ENCODE assay signal across 22 cellular contexts in the genomic region with DNA sequence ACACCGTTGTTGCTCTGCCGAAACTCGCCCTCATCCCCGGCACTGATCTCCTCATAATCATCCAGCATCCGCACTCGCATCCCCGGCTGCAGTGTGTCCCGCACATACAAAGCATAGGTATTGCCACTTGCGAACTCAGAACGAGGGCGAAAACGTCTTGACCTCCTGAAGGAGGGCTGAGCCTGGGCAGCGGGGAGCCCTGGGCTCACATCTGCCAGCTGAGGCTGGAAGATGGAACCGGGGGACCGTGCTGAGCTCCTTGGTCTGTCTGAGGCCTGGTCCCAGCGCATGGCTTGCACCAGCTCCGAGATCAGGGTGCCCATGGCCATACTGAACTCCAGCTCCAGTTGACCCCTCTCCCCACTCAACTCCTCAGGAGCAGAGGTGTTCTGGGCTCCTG. TPM values are rescaled to one million over a fixed set of nuclear protein-coding genes. Genes with fewer than 3 reads are reported as not detected.
DNase-seq lines count a peak whose midpoint lies in the region; ATAC-seq and TF ChIP-seq lines count a peak whose summit lies in the region.
"Had no signal": no experiment of that assay in that cellular context is flagged by ENCODE, and none has a peak within 500 bp of the region (broad histone marks: within the 10 kb centered on the region; RNA-seq: fewer than 3 reads in every experiment).

No MANE protein-coding gene starts in this region.

- no peak for DNase-seq in activated CD8-positive, alpha-beta T cell treated with anti-CD3 and anti-CD28 coated beads for 36 hours
- DNase-seq in activated CD8-positive, alpha-beta T cell treated with anti-CD3 and anti-CD28 coated beads, Interleukin-2, amount 10 ng/mL, durations not matched to agents 7 days and 5 days: no peak
- peak; percentile 10 for DNase-seq in epidermal melanocyte (ENCODE audit: insufficient read length, low spot score)
- no peak for DNase-seq in progenitor cell of endocrine pancreas (ENCODE audit: low spot score, unreplicated experiment)
- DNase-seq in SIG-M5 treated with dmso at 0.1 percent for 504 hours (lab: John Stamatoyannopoulos, UW; ENCODE audit: unreplicated experiment): no peak
- DNase-seq in iPS-NIHi11 (ENCODE audit: low spot score): no peak
- no peak for DNase-seq in NCI-H1105 (lab: John Stamatoyannopoulos, UW)
- DNase-seq: activated CD4-positive, CD25-positive, alpha-beta regulatory T cell treated with anti-CD3 and anti-CD28 coated beads, Interleukin-2, amount 50 U/mL, for 72 hours; activated CD8-positive, alpha-beta memory T cell treated with anti-CD3 and anti-CD28 coated beads, Interleukin-2, amount 50 U/mL, for 48 hours; activated naive CD4-positive, alpha-beta T cell treated with Interleukin-2 at 50 U/mL for 16 hours; dermis blood vessel endothelial cell; erythroblast; gastrocnemius medialis; NCI-H1048; NCI-H524; ovary; SHP77; stimulated activated CD4-positive, alpha-beta T cell treated with anti-CD3 and anti-CD28 coated beads, Interleukin-4, amount 100 ng/mL, for 24 hours had no signal

- no peaks in the 10 kb centered on the region for H3K9me2 ChIP-seq in Loucy (replicated peaks; ENCODE audit: low read depth, low read length)

- peaks cover 3% of the 10 kb centered on the region; the same call in 1 of the 2 replicates for H3K36me3 ChIP-seq in Loucy (ENCODE audit: insufficient read depth, low read length)
- H3K36me3 ChIP-seq: ovary had no signal

- H3K9ac ChIP-seq in Loucy (ENCODE audit: low read depth, low read length, poor library complexity, severe bottlenecking): peak overlapping the region; percentile 96
- H3K9ac ChIP-seq: KMS-11 had no signal

- peaks cover 39% of the 10 kb centered on the region for H3K4me1 ChIP-seq in Loucy (ENCODE audit: insufficient read depth, low read length, poor library complexity, severe bottlenecking)

- intact Hi-C loops in activated CD8-positive, alpha-beta T cell treated with anti-CD3 and anti-CD28 coated beads for 36 hours (cut with micrococcal nuclease): loop anchor here (10.0 kb wide), 1 partner anchor 146 kb away; no protein-coding TSS in a partner anchor

- H2AFZ ChIP-seq in Loucy (ENCODE audit: low read length): no peak overlapping the region

- peak overlapping the region; percentile 90 for H3K4me3 ChIP-seq in Loucy (ENCODE audit: low read length, poor library complexity, severe bottlenecking)
- H3K4me3 ChIP-seq: A549, gastrocnemius medialis, ovary had no signal

- no peaks in the 10 kb centered on the region for H3F3A ChIP-seq in Loucy (ENCODE audit: low read depth)

- no peaks in the 10 kb centered on the region for H3K27me3 ChIP-seq in Loucy (ENCODE audit: insufficient read depth, low read length, poor library complexity, severe bottlenecking)
- H3K27me3 ChIP-seq: gastrocnemius medialis, ovary had no signal

- H3K9me3 Mint-ChIP-seq in activated CD8-positive, alpha-beta T cell treated with anti-CD3 and anti-CD28 coated beads for 36 hours: no peaks in the 10 kb centered on the region
- H3K9me3 Mint-ChIP-seq in activated CD8-positive, alpha-beta T cell treated with anti-CD3 and anti-CD28 coated beads, Interleukin-2, amount 10 ng/mL, durations not matched to agents 7 days and 5 days (ENCODE audit: insufficient read depth): no peaks in the 10 kb centered on the region
- H3K9me3 Mint-ChIP-seq in progenitor cell of endocrine pancreas (ENCODE audit: low read depth): no peaks in the 10 kb centered on the region

- POLR2A ChIA-PET in activated CD8-positive, alpha-beta T cell treated with anti-CD3 and anti-CD28 coated beads for 36 hours (lab: Charles Lee): interaction anchor here (0.9 to 1.8 kb wide), 2 partner anchors 9 to 30 kb away, joined by 3 to 5 read pairs; no protein-coding TSS in a partner anchor
- POLR2A ChIA-PET in activated CD8-positive, alpha-beta T cell treated with anti-CD3 and anti-CD28 coated beads, Interleukin-2, amount 10 ng/mL, durations not matched to agents 7 days and 5 days (lab: Charles Lee): no interaction called here

- H3K4me1 Mint-ChIP-seq in activated CD8-positive, alpha-beta T cell treated with anti-CD3 and anti-CD28 coated beads for 36 hours (ENCODE audit: low read depth): peaks cover 28% of the 10 kb centered on the region
- peaks cover 34% of the 10 kb centered on the region for H3K4me1 Mint-ChIP-seq in activated CD8-positive, alpha-beta T cell treated with anti-CD3 and anti-CD28 coated beads, Interleukin-2, amount 10 ng/mL, durations not matched to agents 7 days and 5 days (ENCODE audit: low read depth)
- H3K4me1 Mint-ChIP-seq in progenitor cell of endocrine pancreas (ENCODE audit: low read depth): peaks cover 23% of the 10 kb centered on the region

- H4K20me1 ChIP-seq in Loucy (ENCODE audit: insufficient read depth, low read length, poor library complexity, severe bottlenecking): no peaks in the 10 kb centered on the region

- no peak for ATAC-seq in activated CD8-positive, alpha-beta T cell treated with anti-CD3 and anti-CD28 coated beads for 36 hours
- no peak for ATAC-seq in activated CD8-positive, alpha-beta T cell treated with anti-CD3 and anti-CD28 coated beads, Interleukin-2, amount 10 ng/mL, durations not matched to agents 7 days and 5 days
- ATAC-seq: A549, gastrocnemius medialis, left lobe of liver had no signal

- CTCF ChIA-PET in activated CD8-positive, alpha-beta T cell treated with anti-CD3 and anti-CD28 coated beads for 36 hours (lab: Charles Lee): interaction anchor here (2.4 kb wide), 1 partner anchor 93 kb away, joined by 11 read pairs; no protein-coding TSS in a partner anchor
- CTCF ChIA-PET in activated CD8-positive, alpha-beta T cell treated with anti-CD3 and anti-CD28 coated beads, Interleukin-2, amount 10 ng/mL, durations not matched to agents 7 days and 5 days (lab: Charles Lee): no interaction called here

- H3K27ac Mint-ChIP-seq in activated CD8-positive, alpha-beta T cell treated with anti-CD3 and anti-CD28 coated beads for 36 hours: peak overlapping the region; percentile 11
- H3K27ac Mint-ChIP-seq in activated CD8-positive, alpha-beta T cell treated with anti-CD3 and anti-CD28 coated beads, Interleukin-2, amount 10 ng/mL, durations not matched to agents 7 days and 5 days: no peak overlapping the region
- H3K27ac Mint-ChIP-seq in progenitor cell of endocrine pancreas: peak overlapping the region; percentile 68

- no peak for TF ChIP-seq CTCF in activated CD8-positive, alpha-beta T cell treated with anti-CD3 and anti-CD28 coated beads for 36 hours (IDR thresholded peaks at IDR 0.05)
- TF ChIP-seq CTCF in Loucy (conservative IDR thresholded peaks at IDR 0.05; ENCODE audit: low read length) (no peak), progenitor cell of endocrine pancreas (IDR thresholded peaks at IDR 0.05; ENCODE audit: unreplicated experiment) (no peak)

- peaks cover 30% of the 10 kb centered on the region for H3K79me2 ChIP-seq in Loucy (ENCODE audit: insufficient read depth, low read length)

- H3K36me3 Mint-ChIP-seq in activated CD8-positive, alpha-beta T cell treated with anti-CD3 and anti-CD28 coated beads for 36 hours (ENCODE audit: low read depth): peaks cover 33% of the 10 kb centered on the region
- H3K36me3 Mint-ChIP-seq in activated CD8-positive, alpha-beta T cell treated with anti-CD3 and anti-CD28 coated beads, Interleukin-2, amount 10 ng/mL, durations not matched to agents 7 days and 5 days (ENCODE audit: low read depth): peaks cover 32% of the 10 kb centered on the region
- peaks cover 20% of the 10 kb centered on the region for H3K36me3 Mint-ChIP-seq in progenitor cell of endocrine pancreas (ENCODE audit: insufficient read depth)

- H3K4me2 ChIP-seq in Loucy (ENCODE audit: low read depth, low read length, poor library complexity, severe bottlenecking): peak overlapping the region; percentile 96
- H3K4me2 ChIP-seq: A549, KMS-11 had no signal

- no peak overlapping the region for H3K4me3 Mint-ChIP-seq in activated CD8-positive, alpha-beta T cell treated with anti-CD3 and anti-CD28 coated beads for 36 hours
- no peak overlapping the region for H3K4me3 Mint-ChIP-seq in activated CD8-positive, alpha-beta T cell treated with anti-CD3 and anti-CD28 coated beads, Interleukin-2, amount 10 ng/mL, durations not matched to agents 7 days and 5 days
- H3K4me3 Mint-ChIP-seq in progenitor cell of endocrine pancreas (ENCODE audit: low read depth): no peak overlapping the region

- H3K9me3 ChIP-seq in Loucy (ENCODE audit: insufficient read depth, low read depth, low read length): no peaks in the 10 kb centered on the region
- H3K9me3 ChIP-seq: A549, gastrocnemius medialis, ovary had no signal

- no peaks in the 10 kb centered on the region for H3K27me3 Mint-ChIP-seq in activated CD8-positive, alpha-beta T cell treated with anti-CD3 and anti-CD28 coated beads for 36 hours
- H3K27me3 Mint-ChIP-seq in activated CD8-positive, alpha-beta T cell treated with anti-CD3 and anti-CD28 coated beads, Interleukin-2, amount 10 ng/mL, durations not matched to agents 7 days and 5 days (ENCODE audit: low read depth): no peaks in the 10 kb centered on the region
- no peaks in the 10 kb centered on the region for H3K27me3 Mint-ChIP-seq in progenitor cell of endocrine pancreas

RNA-seq across cellular contexts. Expression of a gene that starts 2.7 kb away (rescaled TPM):
- total RNA-seq in activated CD8-positive, alpha-beta T cell treated with anti-CD3 and anti-CD28 coated beads for 36 hours: 10 to 100 TPM; 13.9 TPM
- total RNA-seq in activated CD8-positive, alpha-beta T cell treated with anti-CD3 and anti-CD28 coated beads, Interleukin-2, amount 10 ng/mL, durations not matched to agents 7 days and 5 days: 1 to 10 TPM; 8.5 to 8.9 TPM
- 58.9 and 60.9 TPM in 2 replicates for total RNA-seq in progenitor cell of endocrine pancreas

RNA-seq across cellular contexts. Expression of a gene that starts 8.3 kb away (rescaled TPM):
- 100 to 1,000 TPM; 108 TPM for total RNA-seq in activated CD8-positive, alpha-beta T cell treated with anti-CD3 and anti-CD28 coated beads for 36 hours
- 10 to 100 TPM; 57.5 to 58.7 TPM for total RNA-seq in activated CD8-positive, alpha-beta T cell treated with anti-CD3 and anti-CD28 coated beads, Interleukin-2, amount 10 ng/mL, durations not matched to agents 7 days and 5 days
- 45.2 and 52.2 TPM in 2 replicates for total RNA-seq in progenitor cell of endocrine pancreas

RNA-seq across cellular contexts. Expression of a gene that starts 8.4 kb away (rescaled TPM):
- total RNA-seq in activated CD8-positive, alpha-beta T cell treated with anti-CD3 and anti-CD28 coated beads for 36 hours: 10 to 100 TPM; 10.6 to 11.5 TPM
- total RNA-seq in activated CD8-positive, alpha-beta T cell treated with anti-CD3 and anti-CD28 coated beads, Interleukin-2, amount 10 ng/mL, durations not matched to agents 7 days and 5 days: 10 to 100 TPM; 11.1 to 12.4 TPM
- total RNA-seq in progenitor cell of endocrine pancreas: 71.9 and 73.8 TPM in 2 replicates

RNA-seq across cellular contexts. Expression of a gene that starts 25.1 kb away (rescaled TPM):
- 1 to 10 TPM; 3.8 to 4.1 TPM for total RNA-seq in activated CD8-positive, alpha-beta T cell treated with anti-CD3 and anti-CD28 coated beads for 36 hours
- total RNA-seq in activated CD8-positive, alpha-beta T cell treated with anti-CD3 and anti-CD28 coated beads, Interleukin-2, amount 10 ng/mL, durations not matched to agents 7 days and 5 days: 1 to 10 TPM; 1.2 to 1.8 TPM
- 141 and 142 TPM in 2 replicates for total RNA-seq in progenitor cell of endocrine pancreas

RNA-seq across cellular contexts. Expression of a gene that starts 29.6 kb away (rescaled TPM):
- 10 to 100 TPM; 47.9 to 48.0 TPM for total RNA-seq in activated CD8-positive, alpha-beta T cell treated with anti-CD3 and anti-CD28 coated beads for 36 hours
- 10 to 100 TPM; 84.3 to 92.8 TPM for total RNA-seq in activated CD8-positive, alpha-beta T cell treated with anti-CD3 and anti-CD28 coated beads, Interleukin-2, amount 10 ng/mL, durations not matched to agents 7 days and 5 days
- 60.6 and 62.4 TPM in 2 replicates for total RNA-seq in progenitor cell of endocrine pancreas
